15 cellular contexts compared by ENCODE assay signal in the genomic region with DNA sequence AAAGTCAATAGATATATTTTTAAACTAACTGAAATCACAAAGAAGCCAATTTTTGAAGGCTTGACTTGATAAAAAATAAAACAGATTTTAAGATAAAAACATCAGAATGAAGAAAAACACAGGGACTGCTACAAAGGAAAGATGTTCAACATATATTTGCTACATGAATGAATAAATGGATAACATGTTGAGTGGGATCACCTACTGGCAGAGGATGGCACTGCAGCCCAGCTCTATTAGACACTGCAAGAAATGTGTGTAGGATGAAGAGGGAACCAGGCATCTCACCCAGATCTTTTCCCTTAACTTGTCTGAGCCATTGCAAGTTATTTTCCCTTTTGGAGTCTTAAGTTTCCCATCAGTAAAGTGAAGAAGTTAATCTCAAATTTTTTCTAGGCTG. TPM values are rescaled to one million over a fixed set of nuclear protein-coding genes. Genes with fewer than 3 reads are reported as not detected.
DNase-seq lines count a peak whose midpoint lies in the region; ATAC-seq and TF ChIP-seq lines count a peak whose summit lies in the region.
"Had no signal": no experiment of that assay in that cellular context is flagged by ENCODE, and none has a peak within 500 bp of the region (broad histone marks: within the 10 kb centered on the region; RNA-seq: fewer than 3 reads in every experiment).

No MANE protein-coding gene starts in this region.

- H3K27ac ChIP-seq in foreskin keratinocyte: no peak overlapping the region
- no peak overlapping the region for H3K27ac ChIP-seq in coronary artery
- no peak overlapping the region for H3K27ac ChIP-seq in osteoblast (ENCODE audit: low read depth, low read length)

- no peaks in the 10 kb centered on the region for H4K20me1 ChIP-seq in osteoblast (ENCODE audit: insufficient read depth, low read length)

- TF ChIP-seq CTCF in AG09309 (IDR thresholded peaks at IDR 0.05; ENCODE audit: control insufficient read depth, insufficient read depth, low read depth, low read length, missing control alignments) (peak; percentile 28), GM12873 (IDR thresholded peaks at IDR 0.05; ENCODE audit: insufficient read depth, low read depth, low read length, missing control alignments) (peak; percentile 61), WI38 (IDR thresholded peaks at IDR 0.05; ENCODE audit: low read depth, low read length) (peak; percentile 29; the same call in 1 of the 2 replicates), foreskin keratinocyte (conservative IDR thresholded peaks at IDR 0.05) (peak; percentile 49), coronary artery (IDR thresholded peaks at IDR 0.05) (no peak), osteoblast (IDR thresholded peaks at IDR 0.05; ENCODE audit: extremely low read depth, low read depth, low read length) (no peak)

- H3K27me3 ChIP-seq in foreskin keratinocyte: no peaks in the 10 kb centered on the region
- peaks cover 3% of the 10 kb centered on the region for H3K27me3 ChIP-seq in osteoblast (ENCODE audit: insufficient read depth, low read length)

- H3K9me3 ChIP-seq in osteoblast (ENCODE audit: low read depth, low read length): no peaks in the 10 kb centered on the region

- H3K36me3 ChIP-seq in osteoblast (ENCODE audit: insufficient read depth, low read length): no peaks in the 10 kb centered on the region

- H2AFZ ChIP-seq in osteoblast (ENCODE audit: low read length): no peak overlapping the region

- no peak overlapping the region for H3K4me2 ChIP-seq in osteoblast (ENCODE audit: insufficient read depth, low read length)

- H3K4me3 ChIP-seq in AG09309 (ENCODE audit: control insufficient read depth, low read depth, low read length) (no peak overlapping the region), WI38 (ENCODE audit: low read depth, low read length) (no peak overlapping the region), coronary artery (no peak overlapping the region), osteoblast (ENCODE audit: insufficient read depth, low read length) (no peak overlapping the region)

- H3K79me2 ChIP-seq in osteoblast (ENCODE audit: insufficient read depth, low read length): no peaks in the 10 kb centered on the region

- H3K4me1 ChIP-seq in foreskin keratinocyte (peaks cover 4% of the 10 kb centered on the region), osteoblast (ENCODE audit: insufficient read depth, low read length) (peaks cover 5% of the 10 kb centered on the region)

- DNase-seq in AG09309 (ENCODE audit: low read depth) (no peak), foreskin keratinocyte (no peak), coronary artery (ENCODE audit: low spot score) (no peak), osteoblast (ENCODE audit: insufficient read length, low spot score, missing footprints) (no peak), foreskin melanocyte (no peak)
- DNase-seq: activated CD4-positive, alpha-beta memory T cell treated with anti-CD3 and anti-CD28 coated beads for 36 hours; activated gamma-delta T cell; NCI-H2081; substantia nigra had no signal

- ATAC-seq in foreskin keratinocyte (no peak), GM21528 (IDR thresholded peaks at IDR 0.05; ENCODE audit: low FRiP score, unreplicated experiment) (no peak)
- ATAC-seq: sciatic nerve had no signal

RNA-seq across cellular contexts. Expression of gene AIPL1, which starts 4.2 kb away (rescaled TPM):
- not detected in 2 replicates for total RNA-seq in foreskin keratinocyte
- polyA plus RNA-seq in foreskin keratinocyte: not detected in 2 replicates
- not detected in 2 replicates for total RNA-seq in osteoblast
- total RNA-seq: activated CD4-positive, alpha-beta memory T cell treated with anti-CD3 and anti-CD28 coated beads for 36 hours; sciatic nerve; T-helper 1 cell treated with Interleukin-12 subunit alpha and Interleukin-12 subunit beta and Interleukin-4 antibody, amounts not matched to agents 30 ng/mL and 1 ng/mL, for 36 hours had no signal
- polyA plus RNA-seq: IgD-negative memory B cell had no signal

RNA-seq across cellular contexts. Expression of gene PIMREG, which starts 13.5 kb away (rescaled TPM):
- total RNA-seq in foreskin keratinocyte: 18.2 and 28.7 TPM in 2 replicates
- polyA plus RNA-seq in foreskin keratinocyte: 21.8 and 31.0 TPM in 2 replicates
- 3.5 and 5.1 TPM in 2 replicates for total RNA-seq in osteoblast
- total RNA-seq: sciatic nerve had no signal
- polyA plus RNA-seq: IgD-negative memory B cell had no signal

Comparison
In these comparisons a context has a peak if more than half of its experiments do, and no peak if none do; other contexts are left out.
1. CTCF ChIP-seq: peak in AG09309 (single experiment), GM12873 (single experiment), WI38 (single experiment) and foreskin keratinocyte (single experiment); none in coronary artery (single experiment) and osteoblast (single experiment).